In the genomic region with DNA sequence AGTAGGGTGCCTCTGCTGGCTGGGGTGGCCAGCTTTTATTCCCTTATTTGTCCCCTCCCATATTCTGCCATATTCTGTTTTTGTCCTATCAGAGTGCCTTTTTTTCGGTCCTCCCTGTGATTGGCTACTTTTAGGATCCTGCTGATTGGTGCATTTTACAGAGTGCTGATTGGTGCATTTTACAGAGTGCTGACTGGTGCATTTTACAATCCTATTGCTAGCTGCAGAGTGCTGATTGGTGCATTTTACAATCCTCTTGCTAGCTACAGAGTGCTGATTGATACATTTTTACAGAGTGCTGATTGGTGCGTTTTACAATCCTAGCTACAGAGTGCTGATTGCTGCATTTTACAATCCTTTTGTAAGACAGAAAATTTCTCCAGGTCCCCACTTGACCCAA, we compare ENCODE assay signal across 4 cellular contexts.
TF ChIP-seq lines count a peak whose summit lies in the region.

No MANE protein-coding gene starts in this region.

TF ChIP-seq in A549, 52 proteins besides CTCF, POLR2A, EP300 and RAD21:
- TF ChIP-seq MAFK (IDR thresholded peaks at IDR 0.05; ENCODE audit: partially characterized antibody), result peak; percentile 91
TF ChIP-seq in A549: peak in this region for 1; not testable (repeated sequence) for 51.

TF ChIP-seq in IMR-90, 13 proteins besides CTCF, POLR2A, EP300 and RAD21:
- peak; percentile 65; the same call in 1 of the 2 replicates for TF ChIP-seq MAFK (IDR thresholded peaks at IDR 0.05; ENCODE audit: low read depth, low read length)
TF ChIP-seq in IMR-90: peak in this region for 1; not testable (repeated sequence) for 12.

TF ChIP-seq in K562, 482 proteins besides CTCF, POLR2A, EP300 and RAD21:
- TF ChIP-seq NFYB (IDR thresholded peaks at IDR 0.05; ENCODE audit: extremely low read depth, insufficient read length) (peak; percentile 12), ZNF316 (IDR thresholded peaks at IDR 0.05) (peak; percentile 85), C11orf30 (IDR thresholded peaks at IDR 0.05; ENCODE audit: low read depth) (peak; percentile 55; the same call in 1 of the 2 replicates), MAFG (tag; conservative IDR thresholded peaks at IDR 0.05) (peak; percentile 56; the same call in 1 of the 2 replicates)

TF ChIP-seq in HepG2, 621 proteins besides CTCF, POLR2A, EP300 and RAD21:
- TF ChIP-seq MAFK (conservative IDR thresholded peaks at IDR 0.05 in 1 of 2, IDR thresholded peaks at IDR 0.05 in 1 of 2; ENCODE audit: low read length in 2 of 2), result peak; percentile 75 to 87
- peak; percentile 87 for TF ChIP-seq MAFF (IDR thresholded peaks at IDR 0.05; ENCODE audit: low read depth, low read length)
- TF ChIP-seq NFYC (CRISPR knock-in tag; IDR thresholded peaks at IDR 0.05), result 0 out of 2 replicates have a peak, but pooled peaks have one; percentile 24
